In the genomic region with DNA sequence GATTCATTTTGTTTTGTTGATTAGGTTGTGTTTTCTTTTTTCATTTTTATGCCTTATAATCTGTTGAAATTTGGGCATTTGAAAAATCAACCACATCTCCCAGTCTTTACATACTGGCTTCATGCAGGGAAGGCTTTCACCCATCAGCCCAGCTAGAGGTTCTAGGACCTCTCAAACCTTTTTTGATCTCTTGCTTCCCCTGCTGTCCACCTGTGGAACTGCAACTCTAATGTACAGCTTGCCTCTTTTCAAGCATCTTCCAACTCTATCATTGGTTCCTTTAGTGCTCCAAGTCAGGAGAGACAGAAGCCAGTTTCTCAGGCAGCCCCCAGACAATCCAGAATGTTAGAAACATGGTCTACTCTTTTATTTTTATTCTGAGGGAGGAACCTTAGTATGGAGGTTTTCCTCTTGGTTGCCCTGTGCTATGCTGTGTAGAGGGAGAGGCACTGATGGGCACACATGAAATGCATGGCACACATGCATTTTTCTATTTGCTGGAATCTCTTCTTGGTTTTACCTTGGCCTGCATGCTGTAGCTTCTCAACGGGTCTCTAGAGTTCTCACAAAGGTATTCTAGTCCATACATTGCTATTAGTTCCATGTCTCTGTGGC, we compare ENCODE assay signal across 9 cellular contexts.
A peak's percentile ranks its signal among the peaks of the same experiment; 100 is the strongest.
DNase-seq lines count a peak whose midpoint lies in the region; ATAC-seq and TF ChIP-seq lines count a peak whose summit lies in the region.
"Had no signal": no experiment of that assay in that cellular context is flagged by ENCODE, and none has a peak within 500 bp of the region (broad histone marks: within the 10 kb centered on the region; RNA-seq: fewer than 3 reads in every experiment).

No MANE protein-coding gene starts in this region.

- no peaks in the 10 kb centered on the region for H3K9me3 Mint-ChIP-seq in T-helper 2 cell treated with Interferon-gamma antibody and Interleukin-4, amounts not matched to agents 5 μg/mL and 100 μg/mL, for 36 hours

- H3K36me3 ChIP-seq in A673 (ENCODE audit: insufficient read depth, low read length, poor library complexity, severe bottlenecking) (no peaks in the 10 kb centered on the region), stomach (no peaks in the 10 kb centered on the region)

- no peak for TF ChIP-seq EP300 in stomach (IDR thresholded peaks at IDR 0.05)

- no peaks in the 10 kb centered on the region for H3K27me3 ChIP-seq in A673 (replicated peaks; ENCODE audit: insufficient read depth, low read depth, low read length, poor library complexity)
- H3K27me3 ChIP-seq in stomach: no peaks in the 10 kb centered on the region

- H3K27ac ChIP-seq in A673 (ENCODE audit: low read depth, low read length, poor library complexity, severe bottlenecking): no peak overlapping the region
- H3K27ac ChIP-seq in stomach: no peak overlapping the region

- BruUV-seq in A673 (replicated peaks; lab: Mats Ljungman, UMichigan): no TSS peak

- no peak for TF ChIP-seq POLR2A in stomach (IDR thresholded peaks at IDR 0.05)

- H3K9me3 ChIP-seq in A673 (ENCODE audit: low read depth, low read length, poor library complexity, severe bottlenecking) (peaks cover 23% of the 10 kb centered on the region), stomach (peaks cover 0 to 4% (median 0%) of the 10 kb centered on the region in 4 donors)

- no peaks in the 10 kb centered on the region for H3K27me3 Mint-ChIP-seq in T-helper 2 cell treated with Interferon-gamma antibody and Interleukin-4, amounts not matched to agents 5 μg/mL and 100 μg/mL, for 36 hours (ENCODE audit: low read depth)

- H3K4me1 ChIP-seq in A673 (ENCODE audit: insufficient read depth, low read length, poor library complexity, severe bottlenecking) (no peaks in the 10 kb centered on the region), stomach (no peaks in the 10 kb centered on the region)

- POLR2A ChIA-PET in A673 (lab: Charles Lee; ENCODE audit: low non-redundant PET): no interaction called here

- H3K4me3 ChIP-seq in A673 (ENCODE audit: low read depth, low read length, poor library complexity, severe bottlenecking) (no peak overlapping the region), fibroblast of the aortic adventitia (ENCODE audit: low read depth, low read length) (no peak overlapping the region), stomach (no peak overlapping the region)

- peak; percentile 76 for ATAC-seq in HG03103 (IDR thresholded peaks at IDR 0.05; ENCODE audit: low read depth, unreplicated experiment)

- intact Hi-C loops in A673 (cut with micrococcal nuclease; ENCODE audit: unreplicated experiment): no loop called here
- intact Hi-C loops in stomach (cut with DNase I; ENCODE audit: low total_unique reads): no loop called here

- 41 to 72% (median 50%) methylated on average over 1 of the region's 1 CpG for WGBS in stomach, 5 donors

- CTCF ChIA-PET in A673 (lab: Charles Lee): no interaction called here

- TF ChIP-seq CTCF in A673 (conservative IDR thresholded peaks at IDR 0.05; ENCODE audit: low read depth, low read length) (peak; percentile 40; the same call in 1 of the 2 replicates), fibroblast of the aortic adventitia (IDR thresholded peaks at IDR 0.05; ENCODE audit: insufficient read depth, low read length) (peak; percentile 78), stomach (IDR thresholded peaks at IDR 0.05) (peak in 5 of 7 experiments; percentile 35 to 68 (median 57))

- no peaks in the 10 kb centered on the region for H3K36me3 Mint-ChIP-seq in T-helper 2 cell treated with Interferon-gamma antibody and Interleukin-4, amounts not matched to agents 5 μg/mL and 100 μg/mL, for 36 hours (ENCODE audit: low read depth)
- H3K36me3 Mint-ChIP-seq: memory B cell had no signal

- DNase-seq in A673 (ENCODE audit: low spot score) (peak; percentile 1), EH (ENCODE audit: low read depth) (peak; percentile 48), RPMI8226 (peak; percentile 68), fibroblast of the aortic adventitia (ENCODE audit: low read depth) (peak; percentile 40), stomach (peak; percentile 56), NCI-H1436 (lab: John Stamatoyannopoulos, UW) (no peak)
- DNase-seq in T-helper 2 cell treated with Interferon-gamma antibody and Interleukin-4, amounts not matched to agents 5 μg/mL and 100 μg/mL, for 36 hours (ENCODE audit: low spot score): no peak

- no peaks in the 10 kb centered on the region for H3K4me1 Mint-ChIP-seq in T-helper 2 cell treated with Interferon-gamma antibody and Interleukin-4, amounts not matched to agents 5 μg/mL and 100 μg/mL, for 36 hours (ENCODE audit: low read depth)
- H3K4me1 Mint-ChIP-seq: memory B cell had no signal

- H3K27ac Mint-ChIP-seq in T-helper 2 cell treated with Interferon-gamma antibody and Interleukin-4, amounts not matched to agents 5 μg/mL and 100 μg/mL, for 36 hours: no peak overlapping the region
- H3K27ac Mint-ChIP-seq: memory B cell had no signal

- H3K4me3 Mint-ChIP-seq in T-helper 2 cell treated with Interferon-gamma antibody and Interleukin-4, amounts not matched to agents 5 μg/mL and 100 μg/mL, for 36 hours: no peak overlapping the region
- H3K4me3 Mint-ChIP-seq: memory B cell had no signal

Comparison
In these comparisons a context has a peak if more than half of its experiments do, and no peak if none do; other contexts are left out.
1. DNase-seq: peak in A673 (single experiment), EH (single experiment), RPMI8226 (single experiment), fibroblast of the aortic adventitia (single experiment) and stomach (single experiment); none in T-helper 2 cell treated with Interferon-gamma antibody and Interleukin-4, amounts not matched to agents 5 μg/mL and 100 μg/mL, for 36 hours (single experiment) and NCI-H1436 (single experiment).
2. Peak in every context shown above with its lines, with median percentiles within 50 percentile points of each other: CTCF ChIP-seq.